In the genomic region with DNA sequence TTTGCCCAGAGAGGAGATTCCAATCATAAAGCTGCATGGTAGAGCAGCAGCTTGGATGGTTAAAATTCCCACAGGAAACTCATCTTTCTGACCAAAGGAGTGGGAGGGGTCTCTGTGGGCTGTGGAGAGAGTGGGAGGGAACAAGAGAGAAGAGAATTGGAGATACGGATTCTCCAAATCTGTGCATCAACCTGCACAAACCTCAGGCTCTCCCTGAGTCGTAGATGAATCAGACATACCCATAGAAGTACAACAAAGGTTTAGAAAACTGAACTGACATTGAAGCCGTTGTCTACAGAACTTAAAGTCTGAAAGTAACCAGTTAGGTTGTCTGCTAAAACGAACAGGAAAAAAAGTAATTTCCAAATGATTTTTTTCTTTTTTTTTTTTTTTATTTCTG, we compare ENCODE assay signal across 1 cellular context.
TF ChIP-seq lines count a peak whose summit lies in the region.

No MANE protein-coding gene starts in this region.

TF ChIP-seq in IMR-90, 13 proteins besides CTCF, POLR2A, EP300 and RAD21 (continued from another document):
- no peak for TF ChIP-seq MAFK (IDR thresholded peaks at IDR 0.05; ENCODE audit: low read depth, low read length)
